Comparison of ENCODE assay signal across 11 cellular contexts in genomic region chr9:113886003-113886324, GRCh38. TPM values are rescaled to one million over a fixed set of nuclear protein-coding genes. Genes with fewer than 3 reads are reported as not detected.
DNase-seq lines count a peak whose midpoint lies in the region; ATAC-seq, FAIRE-seq and TF ChIP-seq lines count a peak whose summit lies in the region.
"Had no signal": no experiment of that assay in that cellular context is flagged by ENCODE, and none has a peak within 500 bp of the region (broad histone marks: within the 10 kb centered on the region; RNA-seq: fewer than 3 reads in every experiment).

No MANE protein-coding gene starts in this region.

- peaks cover 21 to 26% of the 10 kb centered on the region in 2 donors for H3K4me1 Mint-ChIP-seq in natural killer cell

- H3K4me1 ChIP-seq in ACC112 (ENCODE audit: control insufficient read depth, insufficient read depth, low read length, unreplicated experiment) (peaks cover 17% of the 10 kb centered on the region), Loucy (ENCODE audit: insufficient read depth, low read length, poor library complexity, severe bottlenecking) (peaks cover 37% of the 10 kb centered on the region), endothelial cell of umbilical vein (ENCODE audit: control insufficient read depth, extremely low read depth, insufficient read depth, low read length) (peaks cover 22% of the 10 kb centered on the region), Karpas-422 (ENCODE audit: low read length) (no peaks in the 10 kb centered on the region), OCI-LY7 (ENCODE audit: insufficient read depth, low read length, poor library complexity, severe bottlenecking) (no peaks in the 10 kb centered on the region)

- H3K27ac ChIP-seq in ACC112 (ENCODE audit: low read depth, low read length) (peak overlapping the region; percentile 63), endothelial cell of umbilical vein (ENCODE audit: insufficient read depth, low read depth, low read length) (no peak overlapping the region), Karpas-422 (ENCODE audit: low read length) (no peak overlapping the region), OCI-LY7 (ENCODE audit: low read depth, low read length, poor library complexity, severe bottlenecking) (no peak overlapping the region)

- dilution Hi-C loops in endothelial cell of umbilical vein (cut with MboI; ENCODE audit: extremely low pct_ligation_motif_present, low sequenced_read_pairs) = no loop called here

- ATAC-seq in natural killer cell (peak in 1 of 3 donors; percentile 18), HG02884 (IDR thresholded peaks at IDR 0.05; ENCODE audit: unreplicated experiment) (no peak)

- peak overlapping the region; percentile 88 for H2AFZ ChIP-seq in ACC112 (ENCODE audit: low read length, unreplicated experiment)
- no peak overlapping the region for H2AFZ ChIP-seq in Loucy (ENCODE audit: low read length)
- H2AFZ ChIP-seq in endothelial cell of umbilical vein (ENCODE audit: low read depth, low read length) = no peak overlapping the region
- no peak overlapping the region for H2AFZ ChIP-seq in Karpas-422 (ENCODE audit: low read length)
- no peak overlapping the region for H2AFZ ChIP-seq in OCI-LY7 (ENCODE audit: low read length)

- H3K9ac ChIP-seq in Loucy (ENCODE audit: low read depth, low read length, poor library complexity, severe bottlenecking) (peak overlapping the region; percentile 37), endothelial cell of umbilical vein (replicated peaks; ENCODE audit: extremely low read depth, insufficient read depth, low read length) (no peak overlapping the region), Karpas-422 (ENCODE audit: low read length) (no peak overlapping the region)

- peak overlapping the region; percentile 71 to 75 for H3K27ac Mint-ChIP-seq in natural killer cell

- POLR2A ChIA-PET in endothelial cell of umbilical vein (lab: Charles Lee) = no interaction called here
- POLR2A ChIA-PET in OCI-LY7 (lab: Charles Lee) = no interaction called here

- H3K4me3 Mint-ChIP-seq in natural killer cell = peak overlapping the region; percentile 88

- H3K9me2 ChIP-seq in Loucy (replicated peaks; ENCODE audit: low read depth, low read length) = no peaks in the 10 kb centered on the region
- H3K9me2 ChIP-seq in Karpas-422 (replicated peaks; ENCODE audit: insufficient read depth, low read length) = no peaks in the 10 kb centered on the region
- no peaks in the 10 kb centered on the region for H3K9me2 ChIP-seq in OCI-LY7 (ENCODE audit: insufficient read depth, low read length)

- no peaks in the 10 kb centered on the region for H3K36me3 Mint-ChIP-seq in natural killer cell

- H3K27me3 ChIP-seq in ACC112 (ENCODE audit: insufficient read depth, low read length) = no peaks in the 10 kb centered on the region
- no peaks in the 10 kb centered on the region for H3K27me3 ChIP-seq in Loucy (ENCODE audit: insufficient read depth, low read length, poor library complexity, severe bottlenecking)
- no peaks in the 10 kb centered on the region for H3K27me3 ChIP-seq in endothelial cell of umbilical vein (ENCODE audit: control insufficient read depth in 2 of 2, insufficient read depth in 2 of 2, low read length in 2 of 2)
- no peaks in the 10 kb centered on the region for H3K27me3 ChIP-seq in Karpas-422 (ENCODE audit: low read length)

- H3K4me3 ChIP-seq in ACC112 (ENCODE audit: low read depth, low read length) (peak overlapping the region; percentile 79), Loucy (ENCODE audit: low read length, poor library complexity, severe bottlenecking) (peak overlapping the region; percentile 67), endothelial cell of umbilical vein (replicated peaks in 1 of 3; ENCODE audit: insufficient read depth in 1 of 3, low read depth in 1 of 3, low read length in 3 of 3) (no peak overlapping the region), Karpas-422 (ENCODE audit: low read length) (no peak overlapping the region), OCI-LY7 (ENCODE audit: low read depth, low read length, poor library complexity, severe bottlenecking) (no peak overlapping the region)

- 0 out of 2 replicates have a peak, but pooled peaks cover 7% of the 10 kb centered on the region for H3K9me3 ChIP-seq in Loucy (ENCODE audit: insufficient read depth, low read depth, low read length)
- no peaks in the 10 kb centered on the region for H3K9me3 ChIP-seq in endothelial cell of umbilical vein (replicated peaks; ENCODE audit: control insufficient read depth, insufficient read depth, low read length)
- no peaks in the 10 kb centered on the region for H3K9me3 ChIP-seq in Karpas-422 (ENCODE audit: low read length)
- H3K9me3 ChIP-seq in OCI-LY7 (ENCODE audit: low read length) = no peaks in the 10 kb centered on the region

- CTCF ChIA-PET in endothelial cell of umbilical vein (lab: Charles Lee) = interaction anchor here (1.8 to 4.4 kb wide), 2 partner anchors 9 to 77 kb away, joined by 7 to 21 read pairs; partner anchors contain the start of gene ZNF618
- CTCF ChIA-PET in OCI-LY7 (lab: Charles Lee; ENCODE audit: unreplicated experiment) = no interaction called here

- BruUV-seq in endothelial cell of umbilical vein (replicated peaks; lab: Mats Ljungman, UMichigan) (no TSS peak), OCI-LY7 (replicated peaks; lab: Mats Ljungman, UMichigan) (no TSS peak)

- no peak for TF ChIP-seq POLR2A in endothelial cell of umbilical vein (IDR thresholded peaks at IDR 0.05; ENCODE audit: low read depth, low read length)

- H4K20me1 ChIP-seq in Loucy (ENCODE audit: insufficient read depth, low read length, poor library complexity, severe bottlenecking) (peaks cover 11% of the 10 kb centered on the region), endothelial cell of umbilical vein (replicated peaks; ENCODE audit: control insufficient read depth, extremely low read depth, insufficient read depth, low read length) (peaks cover 5% of the 10 kb centered on the region), Karpas-422 (ENCODE audit: insufficient read depth, low read depth, low read length) (no peaks in the 10 kb centered on the region), OCI-LY7 (ENCODE audit: insufficient read depth, low read length) (no peaks in the 10 kb centered on the region)

- H3F3A ChIP-seq in Loucy (ENCODE audit: low read depth) = no peaks in the 10 kb centered on the region

- FAIRE-seq in endothelial cell of umbilical vein (lab: Jason Lieb, UNC) = peak; percentile 61

- intact Hi-C loops in endothelial cell of umbilical vein (cut with micrococcal nuclease) = no loop called here
- intact Hi-C loops in natural killer cell (cut with micrococcal nuclease) = no loop called here
- intact Hi-C loops in OCI-LY7 (cut with micrococcal nuclease; ENCODE audit: unreplicated experiment) = no loop called here

- H3K27me3 Mint-ChIP-seq in natural killer cell (ENCODE audit: low read depth in 2 of 2) = no peaks in the 10 kb centered on the region

- no peaks in the 10 kb centered on the region for H3K9me1 ChIP-seq in endothelial cell of umbilical vein (replicated peaks; ENCODE audit: control insufficient read depth, extremely low read depth, insufficient read depth, low read length)

- DNase-seq in endothelial cell of umbilical vein (ENCODE audit: low read depth, low spot score) (no peak), natural killer cell (no peak), NCI-H2107 treated with DMSO at 0.1 percent for 48 hours (lab: John Stamatoyannopoulos, UW; ENCODE audit: unreplicated experiment) (no peak), Karpas-422 (no peak), OCI-LY7 (ENCODE audit: low spot score) (no peak)
- DNase-seq: activated CD4-positive, CD25-positive, alpha-beta regulatory T cell; DMS79 treated with DMSO at 0.1 percent for 48 hours; stimulated activated CD4-positive, alpha-beta T cell treated with anti-CD3 and anti-CD28 coated beads, Interleukin-4, amount 100 ng/mL, for 4 hours had no signal

- H3K79me2 ChIP-seq in ACC112 (ENCODE audit: control insufficient read depth, insufficient read depth, low read length, unreplicated experiment) = peaks cover 71% of the 10 kb centered on the region
- peaks cover 85% of the 10 kb centered on the region for H3K79me2 ChIP-seq in Loucy (ENCODE audit: insufficient read depth, low read length)
- H3K79me2 ChIP-seq in endothelial cell of umbilical vein (ENCODE audit: control insufficient read depth, insufficient read depth, low read length) = peaks cover 96% of the 10 kb centered on the region
- no peaks in the 10 kb centered on the region for H3K79me2 ChIP-seq in Karpas-422 (ENCODE audit: low read length)
- no peaks in the 10 kb centered on the region for H3K79me2 ChIP-seq in OCI-LY7 (ENCODE audit: insufficient read depth, low read depth, low read length)

- TF ChIP-seq CTCF in Loucy (conservative IDR thresholded peaks at IDR 0.05; ENCODE audit: low read length) = no peak
- TF ChIP-seq CTCF in endothelial cell of umbilical vein (IDR thresholded peaks at IDR 0.05; ENCODE audit: extremely low read depth in 1 of 2, insufficient read depth in 1 of 2, low read depth in 1 of 2, low read length in 2 of 2) = no peak
- no peak for TF ChIP-seq CTCF in natural killer cell (IDR thresholded peaks at IDR 0.05)
- TF ChIP-seq CTCF in OCI-LY7 (conservative IDR thresholded peaks at IDR 0.05; ENCODE audit: low read length) = no peak

- H3K36me3 ChIP-seq in ACC112 (ENCODE audit: insufficient read depth, low read length) (peaks cover 16% of the 10 kb centered on the region), Loucy (ENCODE audit: insufficient read depth, low read length) (peaks cover 6% of the 10 kb centered on the region; the same call in 1 of the 2 replicates), endothelial cell of umbilical vein (ENCODE audit: control insufficient read depth in 2 of 2, extremely low read depth in 1 of 2, insufficient read depth in 2 of 2, low read length in 2 of 2) (peaks cover 0 to 3% of the 10 kb centered on the region in 2 experiments), Karpas-422 (ENCODE audit: insufficient read depth, low read length) (no peaks in the 10 kb centered on the region), OCI-LY7 (ENCODE audit: insufficient read depth, low read length) (no peaks in the 10 kb centered on the region)

- H3K9me3 Mint-ChIP-seq in natural killer cell = no peaks in the 10 kb centered on the region

- peak overlapping the region; percentile 81 for H3K4me2 ChIP-seq in Loucy (ENCODE audit: low read depth, low read length, poor library complexity, severe bottlenecking)
- peak overlapping the region; percentile 53 for H3K4me2 ChIP-seq in endothelial cell of umbilical vein (ENCODE audit: insufficient read depth, low read length)
- H3K4me2 ChIP-seq in Karpas-422 (ENCODE audit: low read depth, low read length, poor library complexity, severe bottlenecking) = no peak overlapping the region
- H3K4me2 ChIP-seq in OCI-LY7 (ENCODE audit: low read length) = no peak overlapping the region

RNA-seq across cellular contexts. Expression of gene ZNF618, which starts 9.9 kb away (rescaled TPM):
- total RNA-seq in endothelial cell of umbilical vein (60.6 and 80.3 TPM in 2 replicates), natural killer cell (10 to 100 TPM in 2 of 3 donors, 1 to 10 TPM in 1; 9.2 to 10.7 (median 10.0) TPM), OCI-LY7 (2022) (not detected in 2 replicates)
- polyA plus RNA-seq in endothelial cell of umbilical vein = 19.8 and 22.6 TPM in 2 replicates
- 19.6 TPM in 2 replicates for polyA plus RNA-seq in endothelial cell of umbilical vein (2011; cell fraction: cytosol; rRNA removed)
- polyA plus RNA-seq in endothelial cell of umbilical vein (2011; cell fraction: nucleus; rRNA removed) = 63.9 and 74.5 TPM in 2 replicates
- 40.4 TPM in 2 replicates for polyA plus RNA-seq in endothelial cell of umbilical vein (2012)
- 47.0 and 51.6 TPM in 2 replicates for polyA minus RNA-seq in endothelial cell of umbilical vein
- polyA minus RNA-seq in endothelial cell of umbilical vein (2011; cell fraction: cytosol; rRNA and poly(A)+ RNA removed) = 0.82 TPM
- 56.2 and 62.2 TPM in 2 replicates for polyA minus RNA-seq in endothelial cell of umbilical vein (2011; cell fraction: nucleus; rRNA and poly(A)+ RNA removed)
- not detected in 2 replicates for total RNA-seq in Karpas-422 (2014; rRNA removed; shearing (Covaris generic); ENCODE audit: low replicate concordance)
- not detected in 2 replicates for total RNA-seq in OCI-LY7 (2014; rRNA removed; shearing (Covaris generic))

Comparison
In these comparisons a context has a peak if more than half of its experiments do, and no peak if none do; other contexts are left out.
1. H3K4me3 ChIP-seq: peak in ACC112 (single experiment) and Loucy (single experiment); none in endothelial cell of umbilical vein (0 of 3), Karpas-422 (single experiment) and OCI-LY7 (single experiment).
2. H3K4me2 ChIP-seq: peak in Loucy (single experiment) and endothelial cell of umbilical vein (single experiment); none in Karpas-422 (single experiment) and OCI-LY7 (single experiment).
3. RNA of gene ZNF618, which starts 9.9 kb away (total RNA-seq): 60.6 to 80.3 TPM in endothelial cell of umbilical vein and 9.2 to 10.7 TPM in natural killer cell; not detected in OCI-LY7 and not detected in Karpas-422; every median in the first group is over 4 times any median in the second.